8 cellular contexts compared by ENCODE assay signal in genomic region chr19:14528419-14529253, GRCh38. TPM values are rescaled to one million over a fixed set of nuclear protein-coding genes. Genes with fewer than 3 reads are reported as not detected.
DNase-seq lines count a peak whose midpoint lies in the region; ATAC-seq and TF ChIP-seq lines count a peak whose summit lies in the region.

No MANE protein-coding gene starts in this region.

- no peaks in the 10 kb centered on the region for H3K9me3 ChIP-seq in lower lobe of right lung

- peak overlapping the region; percentile 96 for H3K4me3 Mint-ChIP-seq in activated naive CD4-positive, alpha-beta T cell treated with anti-CD3 and anti-CD28 coated beads, Interleukin-2, amount 10 ng/mL, durations not matched to agents 7 days and 5 days
- peak overlapping the region; percentile 99 for H3K4me3 Mint-ChIP-seq in type B pancreatic cell

- no peaks in the 10 kb centered on the region for H3K27me3 Mint-ChIP-seq in activated naive CD4-positive, alpha-beta T cell treated with anti-CD3 and anti-CD28 coated beads, Interleukin-2, amount 10 ng/mL, durations not matched to agents 7 days and 5 days
- no peaks in the 10 kb centered on the region for H3K27me3 Mint-ChIP-seq in type B pancreatic cell

- H3K27me3 ChIP-seq in lower lobe of right lung (ENCODE audit: low read depth): no peaks in the 10 kb centered on the region

- peaks cover 15% of the 10 kb centered on the region for H3K36me3 Mint-ChIP-seq in activated naive CD4-positive, alpha-beta T cell treated with anti-CD3 and anti-CD28 coated beads, Interleukin-2, amount 10 ng/mL, durations not matched to agents 7 days and 5 days
- H3K36me3 Mint-ChIP-seq in type B pancreatic cell: peaks cover 3% of the 10 kb centered on the region

- CTCF ChIA-PET in activated naive CD4-positive, alpha-beta T cell treated with anti-CD3 and anti-CD28 coated beads, Interleukin-2, amount 10 ng/mL, durations not matched to agents 7 days and 5 days (lab: Charles Lee): no interaction called here

- H3K4me1 ChIP-seq in lower lobe of right lung: peaks cover 23% of the 10 kb centered on the region

- peaks cover 52% of the 10 kb centered on the region for H3K4me1 Mint-ChIP-seq in activated naive CD4-positive, alpha-beta T cell treated with anti-CD3 and anti-CD28 coated beads, Interleukin-2, amount 10 ng/mL, durations not matched to agents 7 days and 5 days
- H3K4me1 Mint-ChIP-seq in type B pancreatic cell (ENCODE audit: unreplicated experiment): peaks cover 19% of the 10 kb centered on the region

- H3K27ac ChIP-seq in lower lobe of right lung: peak overlapping the region; percentile 76

- DNase-seq in activated naive CD4-positive, alpha-beta T cell treated with anti-CD3 and anti-CD28 coated beads, Interleukin-2, amount 10 ng/mL, durations not matched to agents 7 days and 5 days: no peak
- DNase-seq in activated naive CD4-positive, alpha-beta T cell treated with anti-CD3 and anti-CD28 coated beads, Interleukin-2, amount 50 U/mL, for 16 hours: no peak
- DNase-seq in astrocyte of the cerebellum (ENCODE audit: low read depth): no peak
- peak; percentile 65 for DNase-seq in lower lobe of right lung
- no peak for DNase-seq in type B pancreatic cell (ENCODE audit: extremely low spot score, unreplicated experiment)
- DNase-seq in DMS53 treated with DMSO at 0.1 percent for 48 hours (lab: John Stamatoyannopoulos, UW; ENCODE audit: unreplicated experiment): no peak

- intact Hi-C loops in lower lobe of right lung (cut with DNase I): no loop called here

- no peaks in the 10 kb centered on the region for H3K36me3 ChIP-seq in lower lobe of right lung

- in situ Hi-C loops in astrocyte of the cerebellum (cut with HindIII; ENCODE audit: low sequenced_read_pairs): no loop called here

- H3K27ac Mint-ChIP-seq in activated naive CD4-positive, alpha-beta T cell treated with anti-CD3 and anti-CD28 coated beads, Interleukin-2, amount 10 ng/mL, durations not matched to agents 7 days and 5 days: peak overlapping the region; percentile 97
- peak overlapping the region; percentile 97 for H3K27ac Mint-ChIP-seq in type B pancreatic cell

- TF ChIP-seq CTCF in astrocyte of the cerebellum (IDR thresholded peaks at IDR 0.05; ENCODE audit: low read depth, low read length, missing control alignments) (no peak), lower lobe of right lung (IDR thresholded peaks at IDR 0.05) (no peak), type B pancreatic cell (conservative IDR thresholded peaks at IDR 0.05) (no peak)

- ATAC-seq in lower lobe of right lung (no peak), HG02678 (IDR thresholded peaks at IDR 0.05; ENCODE audit: unreplicated experiment) (no peak), HG02981 (IDR thresholded peaks at IDR 0.05; ENCODE audit: unreplicated experiment) (no peak)

- H3K4me3 ChIP-seq in astrocyte of the cerebellum (ENCODE audit: low read depth, low read length) (peak overlapping the region; percentile 98), lower lobe of right lung (peak overlapping the region; percentile 83)

- no peaks in the 10 kb centered on the region for H3K9me3 Mint-ChIP-seq in activated naive CD4-positive, alpha-beta T cell treated with anti-CD3 and anti-CD28 coated beads, Interleukin-2, amount 10 ng/mL, durations not matched to agents 7 days and 5 days
- no peaks in the 10 kb centered on the region for H3K9me3 Mint-ChIP-seq in type B pancreatic cell

RNA-seq across cellular contexts. Expression of gene TECR, which starts 0.8 kb away (rescaled TPM):
- total RNA-seq in lower lobe of right lung (127 TPM), type B pancreatic cell (ENCODE audit: low replicate concordance) (171 and 240 TPM in 2 replicates)

RNA-seq across cellular contexts. Expression of gene DNAJB1, which starts 10.4 kb away (rescaled TPM):
- 92.5 TPM for total RNA-seq in lower lobe of right lung
- total RNA-seq in type B pancreatic cell (ENCODE audit: low replicate concordance): 142 and 277 TPM in 2 replicates

RNA-seq across cellular contexts. Expression of gene GIPC1, which starts 32.7 kb away (rescaled TPM):
- total RNA-seq in lower lobe of right lung (72.1 TPM), type B pancreatic cell (ENCODE audit: low replicate concordance) (123 and 308 TPM in 2 replicates)

RNA-seq across cellular contexts. Expression of gene NDUFB7, which starts 43.2 kb away (rescaled TPM):
- total RNA-seq in lower lobe of right lung: 121 TPM
- total RNA-seq in type B pancreatic cell (ENCODE audit: low replicate concordance): 137 and 188 TPM in 2 replicates

RNA-seq across cellular contexts. Expression of gene PTGER1, which starts 53.5 kb away (rescaled TPM):
- total RNA-seq in lower lobe of right lung (0.62 TPM), type B pancreatic cell (ENCODE audit: low replicate concordance) (0.56 and 1.0 TPM in 2 replicates)
